1 cellular context compared by ENCODE assay signal in genomic region chr13:37534181-37534580, GRCh38.
TF ChIP-seq lines count a peak whose summit lies in the region.

No MANE protein-coding gene starts in this region.

TF ChIP-seq in IMR-90, 13 proteins besides CTCF, POLR2A, EP300 and RAD21 (continued from another document):
- no peak for TF ChIP-seq MXI1 (IDR thresholded peaks at IDR 0.05; ENCODE audit: borderline replicate concordance, low read depth, low read length)
